ENCODE assay signal across 10 cellular contexts in the genomic region with DNA sequence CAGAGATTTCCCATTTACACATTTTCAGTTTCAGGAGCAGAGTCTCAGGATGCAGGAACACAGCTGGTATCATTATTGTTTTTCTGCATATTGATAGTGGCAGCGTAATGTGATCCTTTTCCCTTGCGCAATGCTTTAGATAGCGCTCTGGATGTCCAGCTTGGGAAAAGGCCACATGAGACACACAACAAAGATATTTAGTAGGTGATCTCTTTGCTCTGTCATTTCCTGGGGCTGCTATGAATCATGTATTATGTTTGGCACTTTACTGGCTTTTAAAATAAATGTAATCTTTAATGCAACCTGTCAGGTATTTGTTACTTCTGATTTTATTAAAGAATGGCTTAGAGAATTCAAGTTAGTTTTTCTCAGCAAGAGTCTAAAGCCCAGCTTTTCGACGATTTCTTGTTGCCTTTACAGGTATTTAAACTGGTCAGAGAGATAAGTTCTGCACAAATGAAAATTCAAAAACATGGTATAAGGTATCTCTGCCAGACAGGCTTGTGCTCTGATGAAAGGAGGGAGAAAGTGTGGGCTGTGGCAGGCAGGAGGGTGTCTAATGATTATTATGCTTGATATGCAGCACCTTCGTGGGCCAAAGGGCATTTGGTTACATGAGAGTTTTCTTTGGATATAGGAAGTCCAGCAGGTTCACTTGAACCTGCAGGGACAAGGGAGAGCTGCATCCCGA. TPM values are rescaled to one million over a fixed set of nuclear protein-coding genes. Genes with fewer than 3 reads are reported as not detected.
DNase-seq lines count a peak whose midpoint lies in the region; ATAC-seq, FAIRE-seq and TF ChIP-seq lines count a peak whose summit lies in the region.
"Had no signal": no experiment of that assay in that cellular context is flagged by ENCODE, and none has a peak within 500 bp of the region (broad histone marks: within the 10 kb centered on the region; RNA-seq: fewer than 3 reads in every experiment).

No MANE protein-coding gene starts in this region.

- no peak for TF ChIP-seq POLR2A in H54 (IDR thresholded peaks at IDR 0.05; ENCODE audit: low read depth, low read length)

- H3K36me3 ChIP-seq in Panc1 (ENCODE audit: control insufficient read depth, insufficient read depth, low read length) = no peaks in the 10 kb centered on the region
- H3K36me3 ChIP-seq: Peyer's patch had no signal

- H3K4me1 ChIP-seq in Panc1 (ENCODE audit: control insufficient read depth, insufficient read depth, low read length) = peaks cover 33% of the 10 kb centered on the region

- intact Hi-C loops in Panc1 (cut with micrococcal nuclease; ENCODE audit: unreplicated experiment) (no loop called here), CD14-positive monocyte (cut with micrococcal nuclease) (no loop called here)

- POLR2A ChIA-PET in Panc1 (lab: Charles Lee) = no interaction called here

- no peaks in the 10 kb centered on the region for H3K9me3 ChIP-seq in Panc1 (ENCODE audit: control insufficient read depth, insufficient read depth, low read depth, low read length)
- H3K9me3 ChIP-seq: Peyer's patch had no signal

- H3K27ac ChIP-seq in Panc1 (ENCODE audit: low read length) (peak overlapping the region; percentile 23; the same call in 1 of the 2 replicates), epithelial cell of prostate (peak overlapping the region; percentile 30)
- H3K27ac ChIP-seq: Peyer's patch had no signal

- H3K27ac Mint-ChIP-seq in activated naive CD4-positive, alpha-beta T cell treated with anti-CD3 and anti-CD28 coated beads, Interleukin-2, amount 50 U/mL, for 72 hours = peak overlapping the region; percentile 50 to 91
- H3K27ac Mint-ChIP-seq in CD14-positive monocyte = peak overlapping the region in 1 of 7 donors; percentile 57

- in situ Hi-C loops in Panc1 (cut with HindIII; ENCODE audit: low pct_unique_long_range_greater_than_20kb, low sequenced_read_pairs) = no loop called here

- no TSS peak for BruUV-seq in Panc1 (replicated peaks; lab: Mats Ljungman, UMichigan)

- peaks cover 25% of the 10 kb centered on the region for H3K4me1 Mint-ChIP-seq in CD14-positive monocyte

- TF ChIP-seq CTCF in Panc1 (IDR thresholded peaks at IDR 0.05) (no peak), CD14-positive monocyte (IDR thresholded peaks at IDR 0.05) (no peak)

- DNase-seq in activated naive CD4-positive, alpha-beta T cell treated with anti-CD3 and anti-CD28 coated beads, Interleukin-2, amount 50 U/mL, for 72 hours (ENCODE audit: low spot score in 2 of 2) = no peak
- no peak for DNase-seq in activated naive CD4-positive, alpha-beta T cell treated with Interleukin-2 at 50 U/mL for 16 hours
- DNase-seq in Panc1 (ENCODE audit: low read depth, low spot score) (peak; percentile 78), epithelial cell of prostate (ENCODE audit: low read depth, low spot score) (no peak), NK-92 (lab: John Stamatoyannopoulos, UW; ENCODE audit: unreplicated experiment) (no peak), CD14-positive monocyte (ENCODE audit: low spot score) (no peak), H54 (ENCODE audit: insufficient read length, low spot score) (no peak)
- DNase-seq in central memory CD4-positive, alpha-beta T cell = no peak
- DNase-seq: activated gamma-delta T cell treated with Interleukin-2 at 50 U/mL for 16 hours had no signal

- H3K27me3 ChIP-seq in Panc1 (ENCODE audit: control insufficient read depth, insufficient read depth, low read length) = no peaks in the 10 kb centered on the region
- H3K27me3 ChIP-seq: Peyer's patch had no signal

- peaks cover 2 to 6% of the 10 kb centered on the region in 2 donors for H3K9me3 Mint-ChIP-seq in activated naive CD4-positive, alpha-beta T cell treated with anti-CD3 and anti-CD28 coated beads, Interleukin-2, amount 50 U/mL, for 72 hours
- H3K9me3 Mint-ChIP-seq in CD14-positive monocyte = peaks cover 0 to 2% (median 0%) of the 10 kb centered on the region in 7 donors

- H3K4me3 ChIP-seq in Panc1 (ENCODE audit: low read depth in 2 of 2, low read length in 2 of 2) = no peak overlapping the region
- H3K4me3 ChIP-seq: Peyer's patch had no signal

- H3K4me3 Mint-ChIP-seq in CD14-positive monocyte = no peak overlapping the region

- CTCF ChIA-PET in Panc1 (lab: Charles Lee) = interaction anchor here (0.8 kb wide), 1 partner anchor 25 kb away, joined by 3 read pairs; no protein-coding TSS in a partner anchor

- no peak for ATAC-seq in activated naive CD4-positive, alpha-beta T cell treated with anti-CD3 and anti-CD28 coated beads, Interleukin-2, amount 50 U/mL, for 72 hours
- ATAC-seq in Panc1 = peak; percentile 19; the same call in 1 of the 2 replicates

- no peak for FAIRE-seq in H54 (lab: Jason Lieb, UNC)

- H3K36me3 Mint-ChIP-seq in activated naive CD4-positive, alpha-beta T cell treated with anti-CD3 and anti-CD28 coated beads, Interleukin-2, amount 50 U/mL, for 72 hours = peaks cover 5 to 10% of the 10 kb centered on the region in 2 donors
- H3K36me3 Mint-ChIP-seq in CD14-positive monocyte = no peaks in the 10 kb centered on the region

- H3K27me3 Mint-ChIP-seq in CD14-positive monocyte (ENCODE audit: low read depth in 3 of 3) = peaks cover 2 to 6% (median 4%) of the 10 kb centered on the region in 3 donors

RNA-seq across cellular contexts. Expression of a gene that starts 42.3 kb away (rescaled TPM):
- 100 to 1,000 TPM; 165 to 373 TPM for total RNA-seq in activated naive CD4-positive, alpha-beta T cell treated with anti-CD3 and anti-CD28 coated beads, Interleukin-2, amount 50 U/mL, for 72 hours
- 171 TPM for total RNA-seq in Panc1 (2021; ENCODE audit: unreplicated experiment)
- 55.0 TPM for polyA plus RNA-seq in Panc1 (2012; ENCODE audit: insufficient read length)
- polyA plus RNA-seq in CD14-positive monocyte = 1 to 10 TPM; 2.5 to 3.3 TPM

RNA-seq across cellular contexts. Expression of a gene that starts 45.0 kb away (rescaled TPM):
- 10 to 100 TPM; 36.5 to 53.5 TPM for total RNA-seq in activated naive CD4-positive, alpha-beta T cell treated with anti-CD3 and anti-CD28 coated beads, Interleukin-2, amount 50 U/mL, for 72 hours
- total RNA-seq in Panc1 (2021; ENCODE audit: unreplicated experiment) = 45.7 TPM
- polyA plus RNA-seq in Panc1 (2012; ENCODE audit: insufficient read length) = 31.0 TPM
- polyA plus RNA-seq in CD14-positive monocyte = 10 to 100 TPM; 38.4 to 61.6 TPM
